8 cellular contexts compared by ENCODE assay signal in the genomic region with DNA sequence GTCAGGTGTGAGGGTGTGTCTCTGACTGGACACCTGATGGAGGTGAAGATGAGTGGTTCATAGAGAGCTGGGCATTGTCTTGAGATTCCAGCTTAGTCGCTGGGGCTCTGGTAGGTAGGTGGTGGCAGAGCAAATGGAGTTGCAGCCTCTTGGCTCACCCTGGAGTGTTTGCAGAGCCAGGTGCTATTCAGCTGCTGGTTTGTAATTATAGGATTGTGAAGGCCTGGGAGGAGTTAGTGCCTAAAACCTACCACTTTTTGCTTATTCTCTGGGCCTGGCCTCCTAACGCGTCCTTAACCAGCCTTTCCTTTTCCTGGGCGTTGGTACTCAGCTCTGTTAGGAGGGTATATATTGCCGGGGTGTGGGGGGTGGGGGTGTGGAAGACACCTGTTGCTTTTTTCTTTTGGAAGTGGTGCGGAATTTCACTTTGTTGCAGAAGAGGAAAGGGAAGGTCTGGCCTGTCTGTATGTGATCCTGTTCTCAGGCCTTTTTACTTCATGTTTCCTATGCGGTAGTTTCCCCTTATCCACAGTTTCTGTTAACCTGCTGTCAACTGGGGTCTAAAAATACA. TPM values are rescaled to one million over a fixed set of nuclear protein-coding genes. Genes with fewer than 3 reads are reported as not detected.
DNase-seq lines count a peak whose midpoint lies in the region; ATAC-seq and TF ChIP-seq lines count a peak whose summit lies in the region.
"Had no signal": no experiment of that assay in that cellular context is flagged by ENCODE, and none has a peak within 500 bp of the region (broad histone marks: within the 10 kb centered on the region; RNA-seq: fewer than 3 reads in every experiment).

No MANE protein-coding gene starts in this region.

- H3K4me3 Mint-ChIP-seq in CD8-positive, alpha-beta memory T cell, result peak overlapping the region in 6 of 7 donors; percentile 5 to 70 (median 63)
- H3K4me3 Mint-ChIP-seq in H9, result peak overlapping the region; percentile 5 to 48; a peak in 3 of 5 replicates

- no peaks in the 10 kb centered on the region for H3K27me3 ChIP-seq in CD8-positive, alpha-beta memory T cell (ENCODE audit: insufficient read depth, low read length, poor library complexity, severe bottlenecking)
- H3K27me3 ChIP-seq in H9 (ENCODE audit: insufficient read depth, low read length) (no peaks in the 10 kb centered on the region), Panc1 (ENCODE audit: control insufficient read depth, insufficient read depth, low read length) (no peaks in the 10 kb centered on the region), lower lobe of right lung (ENCODE audit: low read depth) (no peaks in the 10 kb centered on the region)

- H3K4me3 ChIP-seq in CD8-positive, alpha-beta memory T cell (ENCODE audit: low read length), result no peak overlapping the region
- peak overlapping the region in 1 of 2 experiments; percentile 23; a peak in 1 of 4 replicates for H3K4me3 ChIP-seq in Panc1 (ENCODE audit: low read depth in 2 of 2, low read length in 2 of 2)
- peak overlapping the region; percentile 5 for H3K4me3 ChIP-seq in lower lobe of right lung

- H4K5ac ChIP-seq in H9 (ENCODE audit: insufficient read length, low read depth, low read length), result no peak overlapping the region

- TF ChIP-seq CTCF in H9 (conservative IDR thresholded peaks at IDR 0.05), result no peak
- no peak for TF ChIP-seq CTCF in Panc1 (IDR thresholded peaks at IDR 0.05)
- no peak for TF ChIP-seq CTCF in lower lobe of right lung (IDR thresholded peaks at IDR 0.05)

- peaks cover 30% of the 10 kb centered on the region for H3K4me1 ChIP-seq in CD8-positive, alpha-beta memory T cell (ENCODE audit: insufficient read depth, low read length)
- no peaks in the 10 kb centered on the region; the same call in 1 of the 2 replicates for H3K4me1 ChIP-seq in H9 (ENCODE audit: insufficient read depth, low read length)
- peaks cover 32% of the 10 kb centered on the region for H3K4me1 ChIP-seq in Panc1 (ENCODE audit: control insufficient read depth, insufficient read depth, low read length)
- H3K4me1 ChIP-seq in lower lobe of right lung, result peaks cover 41% of the 10 kb centered on the region

- peaks cover 40 to 50% (median 41%) of the 10 kb centered on the region in 3 donors for H3K4me1 Mint-ChIP-seq in CD8-positive, alpha-beta memory T cell
- H3K4me1 Mint-ChIP-seq in H9, result peaks cover 23 to 27% of the 10 kb centered on the region in 2 experiments

- H3K27ac ChIP-seq in CD8-positive, alpha-beta memory T cell (ENCODE audit: low read depth, low read length), result no peak overlapping the region
- no peak overlapping the region for H3K27ac ChIP-seq in H9 (ENCODE audit: insufficient read length, low read depth, low read length)
- peak overlapping the region; percentile 39; the same call in 1 of the 2 replicates for H3K27ac ChIP-seq in Panc1 (ENCODE audit: low read length)
- H3K27ac ChIP-seq in lower lobe of right lung, result peak overlapping the region; percentile 55
- H3K27ac ChIP-seq in caudate nucleus (ENCODE audit: low read depth, low read length), result no peak overlapping the region

- CTCF ChIA-PET in CD8-positive, alpha-beta memory T cell (lab: Charles Lee), result interaction anchor here (1.1 kb wide), 1 partner anchor 11 kb away, joined by 3 read pairs; no protein-coding TSS in a partner anchor
- CTCF ChIA-PET in Panc1 (lab: Charles Lee), result no interaction called here

- H3K23me2 ChIP-seq in H9 (ENCODE audit: insufficient read length, low read depth, low read length, poor library complexity, severe bottlenecking), result peaks cover 11% of the 10 kb centered on the region

- no peak overlapping the region for H2BK12ac ChIP-seq in H9 (ENCODE audit: insufficient read length, low read depth, low read length)

- peaks cover 33% of the 10 kb centered on the region for H3K36me3 ChIP-seq in CD8-positive, alpha-beta memory T cell (ENCODE audit: insufficient read depth, low read length)
- H3K36me3 ChIP-seq in Panc1 (ENCODE audit: control insufficient read depth, insufficient read depth, low read length) (peaks cover 26% of the 10 kb centered on the region), lower lobe of right lung (peaks cover 36% of the 10 kb centered on the region)

- in situ Hi-C loops in Panc1 (cut with HindIII; ENCODE audit: low pct_unique_long_range_greater_than_20kb, low sequenced_read_pairs), result no loop called here

- no peaks in the 10 kb centered on the region for H3K9me3 ChIP-seq in CD8-positive, alpha-beta memory T cell (ENCODE audit: low read length)
- H3K9me3 ChIP-seq in H9 (ENCODE audit: control insufficient read depth, low read depth, low read length), result no peaks in the 10 kb centered on the region
- no peaks in the 10 kb centered on the region for H3K9me3 ChIP-seq in Panc1 (ENCODE audit: control insufficient read depth, insufficient read depth, low read depth, low read length)
- H3K9me3 ChIP-seq in lower lobe of right lung, result no peaks in the 10 kb centered on the region

- H3K36me3 Mint-ChIP-seq in CD8-positive, alpha-beta memory T cell, result peaks cover 0 to 49% (median 4%) of the 10 kb centered on the region in 3 donors
- H3K36me3 Mint-ChIP-seq in H9 (ENCODE audit: insufficient read depth in 1 of 3, low read depth in 3 of 3), result peaks cover 49 to 63% (median 52%) of the 10 kb centered on the region in 3 experiments

- H3K27ac Mint-ChIP-seq in CD8-positive, alpha-beta memory T cell, result peak overlapping the region in 4 of 8 donors; percentile 43 to 88 (median 76)
- H3K27ac Mint-ChIP-seq in H9, result peak overlapping the region in 2 of 3 experiments; percentile 1 to 82; a peak in 5 of 7 replicates

- no peak overlapping the region for H3K9ac ChIP-seq in H9 (ENCODE audit: extremely low read depth, insufficient read length, low read length)

- no peak overlapping the region for H2BK15ac ChIP-seq in H9 (ENCODE audit: low read depth, low read length)

- no peak overlapping the region for H3K23ac ChIP-seq in H9 (ENCODE audit: insufficient read length, low read depth, low read length)

- no peaks in the 10 kb centered on the region for H3K9me3 Mint-ChIP-seq in CD8-positive, alpha-beta memory T cell
- no peaks in the 10 kb centered on the region; a peak in 1 of 5 replicates for H3K9me3 Mint-ChIP-seq in H9

- H4K20me1 ChIP-seq in H9 (ENCODE audit: control insufficient read depth, insufficient read depth, insufficient read length), result no peaks in the 10 kb centered on the region

- no peak overlapping the region for H2BK120ac ChIP-seq in H9 (ENCODE audit: low read depth, low read length, poor library complexity, severe bottlenecking)

- H3K79me1 ChIP-seq in H9 (ENCODE audit: insufficient read depth, low read depth, low read length, poor library complexity, severe bottlenecking), result peaks cover 18% of the 10 kb centered on the region

- H4K91ac ChIP-seq in H9 (ENCODE audit: insufficient read length, low read depth, low read length), result no peak overlapping the region

- H2BK5ac ChIP-seq in H9 (ENCODE audit: insufficient read length, low read length), result no peak overlapping the region

- no peak overlapping the region for H3K4me2 ChIP-seq in H9 (ENCODE audit: insufficient read depth, insufficient read length, low read length)

- H2AK5ac ChIP-seq in H9 (ENCODE audit: insufficient read length, low read length), result no peak overlapping the region

- peaks cover 48% of the 10 kb centered on the region for H3K79me2 ChIP-seq in H9 (ENCODE audit: insufficient read depth, low read length)

- no CpG with 5 or more reads among the region's 7 CpGs for WGBS in H9 (ENCODE audit: extremely low coverage, insufficient read length, low lambda C conversion rate)

- no peak overlapping the region for H3K4ac ChIP-seq in H9 (ENCODE audit: low read depth, low read length)

- DNase-seq in CD8-positive, alpha-beta memory T cell, result no peak
- DNase-seq in H9 (no peak), Panc1 (ENCODE audit: low read depth, low spot score) (no peak), lower lobe of right lung (no peak), amniotic stem cell (lab: John Stamatoyannopoulos, UW) (no peak), caudate nucleus (lab: John Stamatoyannopoulos, UW) (no peak)
- no peak for DNase-seq in NK-92 treated with Interleukin-12 subunit alpha and Interleukin-12 subunit beta, amount 100 ng/mL, for 24 hours (lab: John Stamatoyannopoulos, UW)
- DNase-seq: NCI-H446 had no signal

- H3K56ac ChIP-seq in H9 (ENCODE audit: insufficient read length, low read depth, low read length), result no peak overlapping the region

- no peak overlapping the region for H2AFZ ChIP-seq in H9 (ENCODE audit: low read length)

- no peak overlapping the region for H3K14ac ChIP-seq in H9 (ENCODE audit: insufficient read depth, low read length)

- intact Hi-C loops in Panc1 (cut with micrococcal nuclease; ENCODE audit: unreplicated experiment), result no loop called here
- intact Hi-C loops in lower lobe of right lung (cut with DNase I), result no loop called here

- no peak overlapping the region for H4K8ac ChIP-seq in H9 (replicated peaks; ENCODE audit: insufficient read length, low read depth, low read length)

- BruUV-seq in Panc1 (replicated peaks; lab: Mats Ljungman, UMichigan), result no TSS peak

- no peak overlapping the region for H2BK20ac ChIP-seq in H9 (ENCODE audit: low read depth, low read length, poor library complexity, severe bottlenecking)

- ATAC-seq in Panc1, result no peak
- peak; percentile 5 to 35 for ATAC-seq in lower lobe of right lung

- POLR2A ChIA-PET in CD8-positive, alpha-beta memory T cell (lab: Charles Lee), result no interaction called here
- POLR2A ChIA-PET in Panc1 (lab: Charles Lee), result no interaction called here

- H3K18ac ChIP-seq in H9 (ENCODE audit: insufficient read length, low read depth, low read length), result no peak overlapping the region

- no peaks in the 10 kb centered on the region for H3K27me3 Mint-ChIP-seq in CD8-positive, alpha-beta memory T cell
- H3K27me3 Mint-ChIP-seq in H9 (ENCODE audit: low read depth), result peaks cover 2% of the 10 kb centered on the region; the same call in 1 of the 2 replicates

- H3T11ph ChIP-seq in H9 (ENCODE audit: low read length), result no peak overlapping the region

RNA-seq across cellular contexts. Expression of gene PPRC1, which starts 3.2 kb away (rescaled TPM):
- total RNA-seq in CD8-positive, alpha-beta memory T cell, result 100 to 1,000 TPM; 105 to 106 TPM
- polyA plus RNA-seq in CD8-positive, alpha-beta memory T cell, result 20.7 TPM
- total RNA-seq in H9 (2021) (111 and 121 TPM in 2 replicates), Panc1 (2021; ENCODE audit: unreplicated experiment) (87.9 TPM), lower lobe of right lung (32.7 TPM)
- 58.1 TPM for polyA plus RNA-seq in Panc1 (2012; ENCODE audit: insufficient read length)

RNA-seq across cellular contexts. Expression of gene LDB1, which starts 15.9 kb away (rescaled TPM):
- 10 to 100 TPM; 64.3 to 64.8 TPM for total RNA-seq in CD8-positive, alpha-beta memory T cell
- 36.0 TPM for polyA plus RNA-seq in CD8-positive, alpha-beta memory T cell
- total RNA-seq in H9 (2021), result 79.2 and 80.5 TPM in 2 replicates
- total RNA-seq in Panc1 (2021; ENCODE audit: unreplicated experiment), result 87.6 TPM
- 125 TPM for polyA plus RNA-seq in Panc1 (2012; ENCODE audit: insufficient read length)
- total RNA-seq in lower lobe of right lung, result 58.0 TPM

RNA-seq across cellular contexts. Expression of gene NOLC1, which starts 16.1 kb away (rescaled TPM):
- 100 to 1,000 TPM; 304 to 330 TPM for total RNA-seq in CD8-positive, alpha-beta memory T cell
- 76.6 TPM for polyA plus RNA-seq in CD8-positive, alpha-beta memory T cell
- total RNA-seq in H9 (2021), result 168 and 171 TPM in 2 replicates
- total RNA-seq in Panc1 (2021; ENCODE audit: unreplicated experiment), result 182 TPM
- 141 TPM for polyA plus RNA-seq in Panc1 (2012; ENCODE audit: insufficient read length)
- 31.0 TPM for total RNA-seq in lower lobe of right lung

Comparison
In these comparisons a context has a peak if more than half of its experiments do, and no peak if none do; other contexts are left out.
1. H3K27ac ChIP-seq: peak in Panc1 (single experiment) and lower lobe of right lung (single experiment); none in CD8-positive, alpha-beta memory T cell (single experiment), H9 (single experiment) and caudate nucleus (single experiment).